In the genomic region with DNA sequence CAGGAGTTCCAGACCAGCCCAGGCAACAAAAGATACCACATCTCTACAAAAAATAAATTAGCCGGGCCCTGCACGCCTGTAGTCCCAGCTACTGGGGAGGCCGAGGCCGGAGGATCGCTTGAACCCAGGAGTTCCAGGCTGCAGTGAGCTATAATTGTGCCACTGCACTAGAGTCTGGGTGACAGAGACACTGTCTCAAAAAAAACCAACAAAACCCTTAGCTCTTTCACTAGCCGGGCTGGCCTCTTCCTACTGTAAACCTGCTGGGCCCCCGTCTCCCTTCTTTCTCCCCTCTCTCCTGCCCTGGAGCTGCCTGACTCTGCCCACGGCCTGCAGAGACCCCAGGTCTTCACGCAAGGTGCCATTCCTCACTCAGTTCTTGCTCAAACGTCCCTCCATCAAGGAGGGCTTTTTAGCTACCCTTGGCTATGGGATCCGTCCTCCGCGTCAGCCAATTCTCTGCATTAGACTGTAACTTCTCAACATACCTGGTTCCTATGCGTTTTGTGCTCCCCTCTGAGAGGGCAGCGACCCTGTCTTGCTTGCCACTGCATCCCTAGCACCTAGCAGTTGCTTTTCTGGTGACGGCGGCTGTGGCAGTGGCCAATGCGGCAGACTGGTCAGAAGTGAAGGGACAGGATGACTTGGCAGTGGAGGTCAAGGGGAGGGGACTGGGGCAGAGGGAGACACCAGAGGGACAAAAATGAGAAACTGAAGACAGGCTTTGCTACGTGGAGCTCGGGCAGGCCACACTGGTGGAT, we compare ENCODE assay signal across 11 cellular contexts. TPM values are rescaled to one million over a fixed set of nuclear protein-coding genes. Genes with fewer than 3 reads are reported as not detected.
A peak's percentile ranks its signal among the peaks of the same experiment; 100 is the strongest.
DNase-seq lines count a peak whose midpoint lies in the region; ATAC-seq and TF ChIP-seq lines count a peak whose summit lies in the region.
"Had no signal": no experiment of that assay in that cellular context is flagged by ENCODE, and none has a peak within 500 bp of the region (broad histone marks: within the 10 kb centered on the region; RNA-seq: fewer than 3 reads in every experiment).

No MANE protein-coding gene starts in this region.

- ATAC-seq in GM23338, result no peak
- no peak for ATAC-seq in naive thymus-derived CD8-positive, alpha-beta T cell
- ATAC-seq in GM19328 (IDR thresholded peaks at IDR 0.05; ENCODE audit: unreplicated experiment), result no peak

- no peak overlapping the region for H3K4me3 ChIP-seq in CD4-positive, alpha-beta memory T cell (ENCODE audit: low read length in 2 of 2)
- H3K4me3 ChIP-seq in GM23338, result peak overlapping the region; percentile 67

- H3K27me3 ChIP-seq in CD4-positive, alpha-beta memory T cell (ENCODE audit: insufficient read depth, low read length), result no peaks in the 10 kb centered on the region
- H3K27me3 ChIP-seq in GM23338 (ENCODE audit: insufficient read depth), result peaks cover 47% of the 10 kb centered on the region

- intact Hi-C loops in CD4-positive, alpha-beta memory T cell (cut with micrococcal nuclease), result loop anchor here (2.0 kb wide), 1 partner anchor 62 kb away; a partner anchor contains a TSS

- TF ChIP-seq CTCF in GM23338 (conservative IDR thresholded peaks at IDR 0.05; ENCODE audit: low read depth in 2 of 2), result no peak

- no peaks in the 10 kb centered on the region for H3K9me3 Mint-ChIP-seq in CD4-positive, alpha-beta memory T cell
- no peaks in the 10 kb centered on the region for H3K9me3 Mint-ChIP-seq in GM23338
- no peaks in the 10 kb centered on the region for H3K9me3 Mint-ChIP-seq in activated naive CD8-positive, alpha-beta T cell treated with anti-CD3 and anti-CD28 coated beads for 36 hours
- H3K9me3 Mint-ChIP-seq in naive thymus-derived CD8-positive, alpha-beta T cell, result no peaks in the 10 kb centered on the region

- no peaks in the 10 kb centered on the region for H3K9me3 ChIP-seq in CD4-positive, alpha-beta memory T cell (ENCODE audit: control insufficient read depth in 1 of 2, low read length in 2 of 2)
- H3K9me3 ChIP-seq: spleen had no signal

- no peak overlapping the region for H2AFZ ChIP-seq in GM23338

- CTCF ChIA-PET in CD4-positive, alpha-beta memory T cell (lab: Charles Lee; ENCODE audit: partially characterized antibody), result interaction anchor here (0.9 to 1.1 kb wide), 3 partner anchors 10 to 62 kb away, joined by 3 to 4 read pairs (median 3); no protein-coding TSS in a partner anchor

- peak overlapping the region; percentile 72 to 94 (median 78) for H3K4me3 Mint-ChIP-seq in CD4-positive, alpha-beta memory T cell
- peak overlapping the region; percentile 65 for H3K4me3 Mint-ChIP-seq in GM23338
- H3K4me3 Mint-ChIP-seq in activated naive CD8-positive, alpha-beta T cell treated with anti-CD3 and anti-CD28 coated beads for 36 hours, result peak overlapping the region; percentile 61
- peak overlapping the region; percentile 61 to 90 (median 80) for H3K4me3 Mint-ChIP-seq in naive thymus-derived CD8-positive, alpha-beta T cell

- H3K27ac ChIP-seq in CD4-positive, alpha-beta memory T cell (ENCODE audit: low read depth, low read length), result no peak overlapping the region
- no peak overlapping the region for H3K27ac ChIP-seq in GM23338 (ENCODE audit: low read depth)
- H3K27ac ChIP-seq: cardiac muscle cell, spleen had no signal

- H3K4me2 ChIP-seq in GM23338, result peak overlapping the region; percentile 88

- POLR2A ChIA-PET in CD4-positive, alpha-beta memory T cell (lab: Charles Lee; ENCODE audit: partially characterized antibody), result interaction anchor here (1.0 to 2.1 kb wide), 4 partner anchors 9 to 322 kb away, joined by 3 to 13 read pairs (median 5); a partner anchor contains a TSS
- POLR2A ChIA-PET in naive thymus-derived CD8-positive, alpha-beta T cell (lab: Charles Lee), result interaction anchor here (0.6 to 2.5 kb wide), 7 partner anchors 17 to 294 kb away, joined by 3 to 16 read pairs (median 3); a partner anchor contains a TSS

- peaks cover 29% of the 10 kb centered on the region for H4K20me1 ChIP-seq in GM23338 (replicated peaks; ENCODE audit: insufficient read depth)

- DNase-seq in CD4-positive, alpha-beta memory T cell, result peak in 2 of 5 donors; percentile 7
- no peak for DNase-seq in GM23338 (ENCODE audit: low spot score)
- DNase-seq in activated naive CD8-positive, alpha-beta T cell treated with anti-CD3 and anti-CD28 coated beads for 36 hours, result no peak
- peak in 1 of 10 donors; percentile 6 for DNase-seq in naive thymus-derived CD8-positive, alpha-beta T cell
- no peak for DNase-seq in NCI-H524 (lab: John Stamatoyannopoulos, UW)
- no peak for DNase-seq in HUDEP-2 (lab: John Stamatoyannopoulos, UW; ENCODE audit: unreplicated experiment in 76 of 76)
- DNase-seq: spleen had no signal

- peaks cover 11 to 20% of the 10 kb centered on the region in 2 donors for H3K36me3 Mint-ChIP-seq in CD4-positive, alpha-beta memory T cell
- peaks cover 24% of the 10 kb centered on the region for H3K36me3 Mint-ChIP-seq in GM23338 (ENCODE audit: low read depth)
- H3K36me3 Mint-ChIP-seq in activated naive CD8-positive, alpha-beta T cell treated with anti-CD3 and anti-CD28 coated beads for 36 hours, result peaks cover 5% of the 10 kb centered on the region
- H3K36me3 Mint-ChIP-seq in naive thymus-derived CD8-positive, alpha-beta T cell, result peaks cover 0 to 23% (median 4%) of the 10 kb centered on the region in 3 donors

- H3K9me2 ChIP-seq in GM23338 (ENCODE audit: insufficient read depth), result no peaks in the 10 kb centered on the region

- H3K79me2 ChIP-seq in GM23338 (replicated peaks; ENCODE audit: insufficient read depth), result no peaks in the 10 kb centered on the region

- peaks cover 20% of the 10 kb centered on the region for H3F3A ChIP-seq in GM23338 (replicated peaks; ENCODE audit: low read depth)

- H3K27me3 Mint-ChIP-seq in CD4-positive, alpha-beta memory T cell, result peaks cover 0 to 4% of the 10 kb centered on the region in 2 donors
- H3K27me3 Mint-ChIP-seq in GM23338 (ENCODE audit: insufficient read depth, low read depth, poor library complexity), result peaks cover 43% of the 10 kb centered on the region
- peaks cover 29% of the 10 kb centered on the region for H3K27me3 Mint-ChIP-seq in activated naive CD8-positive, alpha-beta T cell treated with anti-CD3 and anti-CD28 coated beads for 36 hours
- peaks cover 0 to 14% (median 0%) of the 10 kb centered on the region in 5 donors for H3K27me3 Mint-ChIP-seq in naive thymus-derived CD8-positive, alpha-beta T cell

- peak overlapping the region in 5 of 7 donors; percentile 33 to 82 (median 38) for H3K27ac Mint-ChIP-seq in CD4-positive, alpha-beta memory T cell
- no peak overlapping the region for H3K27ac Mint-ChIP-seq in GM23338
- no peak overlapping the region for H3K27ac Mint-ChIP-seq in activated naive CD8-positive, alpha-beta T cell treated with anti-CD3 and anti-CD28 coated beads for 36 hours
- H3K27ac Mint-ChIP-seq in naive thymus-derived CD8-positive, alpha-beta T cell, result peak overlapping the region in 7 of 10 donors; percentile 27 to 88 (median 81)

- H3K36me3 ChIP-seq in CD4-positive, alpha-beta memory T cell (ENCODE audit: insufficient read depth, low read length), result peaks cover 9% of the 10 kb centered on the region
- peaks cover 26% of the 10 kb centered on the region for H3K36me3 ChIP-seq in GM23338 (ENCODE audit: insufficient read depth)

- H3K4me1 ChIP-seq in CD4-positive, alpha-beta memory T cell (ENCODE audit: insufficient read depth, low read length), result peaks cover 9% of the 10 kb centered on the region
- H3K4me1 ChIP-seq in GM23338 (ENCODE audit: insufficient read depth), result peaks cover 11% of the 10 kb centered on the region; the same call in 1 of the 2 replicates

- peaks cover 5 to 20% (median 12%) of the 10 kb centered on the region in 4 donors for H3K4me1 Mint-ChIP-seq in CD4-positive, alpha-beta memory T cell
- H3K4me1 Mint-ChIP-seq in GM23338, result peaks cover 24% of the 10 kb centered on the region
- H3K4me1 Mint-ChIP-seq in activated naive CD8-positive, alpha-beta T cell treated with anti-CD3 and anti-CD28 coated beads for 36 hours, result peaks cover 9% of the 10 kb centered on the region
- H3K4me1 Mint-ChIP-seq in naive thymus-derived CD8-positive, alpha-beta T cell, result peaks cover 9 to 17% (median 12%) of the 10 kb centered on the region in 4 donors

TF ChIP-seq in GM23338, 12 proteins besides CTCF, POLR2A, EP300 and RAD21 (continues in another document):
- TF ChIP-seq ZNF114 (CRISPR knock-in tag; IDR thresholded peaks at IDR 0.05), result no peak
- no peak for TF ChIP-seq CREB1 (CRISPR knock-in tag; IDR thresholded peaks at IDR 0.05; ENCODE audit: low read depth)

RNA-seq across cellular contexts. Expression of a gene that starts 1.5 kb away (rescaled TPM):
- 1 to 10 TPM in 1 of 2 experiments, under 1 TPM in 1; 0.93 to 1.4 TPM for total RNA-seq in CD4-positive, alpha-beta memory T cell
- under 1 TPM in 1 of 2 donors, not detected in 1; 0.10 TPM for polyA plus RNA-seq in CD4-positive, alpha-beta memory T cell
- 0.80 and 0.89 TPM in 2 replicates for total RNA-seq in GM23338 (2014; rRNA removed; shearing (Covaris generic))
- polyA plus RNA-seq in GM23338 (2016; fragmentation: Nextera tagmentation; extraction: Ambion mirVana), result 1.8 and 2.4 TPM in 2 replicates
- 1 to 10 TPM in 1 of 2 experiments, under 1 TPM in 1; 0.92 to 1.6 TPM for total RNA-seq in activated naive CD8-positive, alpha-beta T cell treated with anti-CD3 and anti-CD28 coated beads for 36 hours
- total RNA-seq in naive thymus-derived CD8-positive, alpha-beta T cell, result not detected
- polyA plus RNA-seq in naive thymus-derived CD8-positive, alpha-beta T cell, result under 1 TPM in 2 of 3 donors, not detected in 1; 0.12 to 0.25 TPM
- total RNA-seq: spleen had no signal

RNA-seq across cellular contexts. Expression of a gene that starts 20.8 kb away (rescaled TPM):
- 10 to 100 TPM; 40.0 to 44.1 TPM for total RNA-seq in CD4-positive, alpha-beta memory T cell
- polyA plus RNA-seq in CD4-positive, alpha-beta memory T cell, result 10 to 100 TPM; 61.7 to 62.0 TPM
- 71.7 and 72.0 TPM in 2 replicates for total RNA-seq in GM23338 (2014; rRNA removed; shearing (Covaris generic))
- 77.0 and 82.7 TPM in 2 replicates for polyA plus RNA-seq in GM23338 (2016; fragmentation: Nextera tagmentation; extraction: Ambion mirVana)
- 10 to 100 TPM; 47.9 to 51.7 TPM for total RNA-seq in activated naive CD8-positive, alpha-beta T cell treated with anti-CD3 and anti-CD28 coated beads for 36 hours
- total RNA-seq in naive thymus-derived CD8-positive, alpha-beta T cell, result 10 to 100 TPM; 41.7 to 51.0 TPM
- polyA plus RNA-seq in naive thymus-derived CD8-positive, alpha-beta T cell, result 10 to 100 TPM; 48.2 to 71.3 (median 61.7) TPM

RNA-seq across cellular contexts. Expression of a gene that starts 22.1 kb away (rescaled TPM):
- total RNA-seq in CD4-positive, alpha-beta memory T cell, result not detected
- not detected for polyA plus RNA-seq in CD4-positive, alpha-beta memory T cell
- not detected in 2 replicates for total RNA-seq in GM23338 (2014; rRNA removed; shearing (Covaris generic))
- polyA plus RNA-seq in GM23338 (2016; fragmentation: Nextera tagmentation; extraction: Ambion mirVana), result 0.45 TPM in 1 of 2 replicates, not detected in the other
- under 1 TPM in 1 of 2 experiments, not detected in 1; 0.23 TPM for total RNA-seq in activated naive CD8-positive, alpha-beta T cell treated with anti-CD3 and anti-CD28 coated beads for 36 hours
- under 1 TPM in 1 of 2 experiments, not detected in 1; 0.29 TPM for total RNA-seq in naive thymus-derived CD8-positive, alpha-beta T cell
- polyA plus RNA-seq in naive thymus-derived CD8-positive, alpha-beta T cell, result not detected
- total RNA-seq: T-helper 1 cell treated with Interleukin-12 subunit alpha and Interleukin-12 subunit beta and Interleukin-4 antibody, amounts not matched to agents 30 ng/mL and 1 ng/mL, for 36 hours had no signal

RNA-seq across cellular contexts. Expression of a gene that starts 31.0 kb away (rescaled TPM):
- not detected for total RNA-seq in CD4-positive, alpha-beta memory T cell
- not detected for polyA plus RNA-seq in CD4-positive, alpha-beta memory T cell
- total RNA-seq in GM23338 (2014; rRNA removed; shearing (Covaris generic)), result not detected in 2 replicates
- not detected in 2 replicates for polyA plus RNA-seq in GM23338 (2016; fragmentation: Nextera tagmentation; extraction: Ambion mirVana)
- total RNA-seq in activated naive CD8-positive, alpha-beta T cell treated with anti-CD3 and anti-CD28 coated beads for 36 hours, result not detected
- total RNA-seq in naive thymus-derived CD8-positive, alpha-beta T cell, result not detected
- polyA plus RNA-seq in naive thymus-derived CD8-positive, alpha-beta T cell, result not detected
- total RNA-seq: cardiac muscle cell; fibroblast of lung; spleen; T-helper 1 cell treated with Interleukin-12 subunit alpha and Interleukin-12 subunit beta and Interleukin-4 antibody, amounts not matched to agents 30 ng/mL and 1 ng/mL, for 36 hours had no signal
- polyA plus RNA-seq: cardiac muscle cell, fibroblast of lung, spleen had no signal

Comparison
In these comparisons a context has a peak if more than half of its experiments do, and no peak if none do; other contexts are left out.
1. H3K27ac Mint-ChIP-seq: peak in CD4-positive, alpha-beta memory T cell (5 of 7) and naive thymus-derived CD8-positive, alpha-beta T cell (7 of 10); none in GM23338 (single experiment) and activated naive CD8-positive, alpha-beta T cell treated with anti-CD3 and anti-CD28 coated beads for 36 hours (single experiment).
2. Peak in every context shown above with its lines, with median percentiles within 50 percentile points of each other: H3K4me3 Mint-ChIP-seq.